Comparison of ENCODE assay signal across 1 cellular context in the genomic region with DNA sequence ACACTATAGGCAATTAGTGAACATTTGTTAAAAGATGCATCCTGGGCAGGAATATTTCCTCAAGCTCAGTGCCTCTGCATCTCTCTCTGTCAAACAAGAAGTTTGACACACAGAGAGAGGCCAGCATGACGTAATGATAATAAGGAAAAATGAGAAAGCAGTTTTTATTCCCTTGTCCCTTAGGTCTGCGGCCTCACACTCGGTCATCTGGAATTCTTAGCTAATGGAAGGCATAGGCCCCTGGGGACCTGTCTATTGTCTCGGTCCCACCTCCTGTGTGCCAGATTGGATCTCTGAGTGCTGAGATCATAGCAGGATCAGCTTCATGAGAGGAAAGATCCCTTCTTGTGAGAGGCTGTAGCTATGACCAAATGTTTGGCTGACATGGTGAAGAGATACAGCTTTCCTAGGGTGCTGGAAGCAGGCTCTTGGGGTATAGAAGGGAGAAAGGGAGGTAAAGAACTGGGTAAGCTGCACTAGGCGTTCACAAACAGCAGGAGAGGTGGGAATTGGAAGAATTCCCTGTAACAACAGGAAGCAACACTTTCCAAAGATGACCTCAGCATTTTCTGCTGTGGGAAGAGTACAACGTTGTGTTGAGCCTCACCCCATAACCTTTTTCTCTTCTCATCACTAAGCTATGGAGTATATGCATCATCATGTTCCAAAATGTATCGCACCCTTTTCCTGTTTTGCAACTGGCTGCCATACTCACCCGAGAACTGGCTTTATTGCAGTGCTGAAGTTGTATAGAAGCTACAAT.
TF ChIP-seq lines count a peak whose summit lies in the region.

No MANE protein-coding gene starts in this region.

TF ChIP-seq in GM12891, 5 proteins besides CTCF, POLR2A, EP300 and RAD21:
- TF ChIP-seq SPI1 (IDR thresholded peaks at IDR 0.05; ENCODE audit: low read depth, low read length) (no peak), TAF1 (IDR thresholded peaks at IDR 0.05; ENCODE audit: low read depth, low read length) (no peak), PAX5 (IDR thresholded peaks at IDR 0.05; ENCODE audit: insufficient read depth, low read length, severe bottlenecking) (no peak), POU2F2 (IDR thresholded peaks at IDR 0.05; ENCODE audit: low read depth, low read length) (no peak), POLR2AphosphoS5 (IDR thresholded peaks at IDR 0.05; ENCODE audit: low read depth, low read length) (no peak)
